15 cellular contexts compared by ENCODE assay signal in genomic region chr18:533995-534601, GRCh38. TPM values are rescaled to one million over a fixed set of nuclear protein-coding genes. Genes with fewer than 3 reads are reported as not detected.
A peak's percentile ranks its signal among the peaks of the same experiment; 100 is the strongest.
DNase-seq lines count a peak whose midpoint lies in the region; ATAC-seq and TF ChIP-seq lines count a peak whose summit lies in the region.
"Had no signal": no experiment of that assay in that cellular context is flagged by ENCODE, and none has a peak within 500 bp of the region (broad histone marks: within the 10 kb centered on the region; RNA-seq: fewer than 3 reads in every experiment).

No MANE protein-coding gene starts in this region.

- DNase-seq in LNCaP clone FGC (ENCODE audit: low read depth) (peak; percentile 78), left lung (no peak), osteoblast (ENCODE audit: insufficient read length, low spot score, missing footprints) (peak; percentile 61), upper lobe of right lung (no peak), transverse colon (no peak)
- DNase-seq: BE2C; CD8-positive, alpha-beta T cell; COR-L47; DMS153; DMS79 treated with DMSO at 0.1 percent for 48 hours; EL; GM23248 had no signal

- no peak overlapping the region for H3K4me2 ChIP-seq in osteoblast (ENCODE audit: insufficient read depth, low read length)

- no peak for TF ChIP-seq EP300 in transverse colon (IDR thresholded peaks at IDR 0.05; ENCODE audit: low read depth)

- TF ChIP-seq CTCF in LNCaP clone FGC (IDR thresholded peaks at IDR 0.05; ENCODE audit: control insufficient read depth, extremely low read depth, insufficient read depth): no peak
- TF ChIP-seq CTCF in left lung (IDR thresholded peaks at IDR 0.05): no peak
- no peak for TF ChIP-seq CTCF in osteoblast (IDR thresholded peaks at IDR 0.05; ENCODE audit: extremely low read depth, low read depth, low read length)
- no peak for TF ChIP-seq CTCF in upper lobe of right lung (IDR thresholded peaks at IDR 0.05)
- no peak for TF ChIP-seq CTCF in transverse colon (IDR thresholded peaks at IDR 0.05)

- intact Hi-C loops in left lung (cut with DNase I) (no loop called here), upper lobe of right lung (cut with DNase I) (no loop called here), transverse colon (cut with DNase I; ENCODE audit: low total_unique reads) (no loop called here)

- no peaks in the 10 kb centered on the region for H3K27me3 ChIP-seq in left lung
- H3K27me3 ChIP-seq in osteoblast (ENCODE audit: insufficient read depth, low read length): no peaks in the 10 kb centered on the region
- no peaks in the 10 kb centered on the region for H3K27me3 ChIP-seq in upper lobe of right lung
- no peaks in the 10 kb centered on the region for H3K27me3 ChIP-seq in transverse colon
- H3K27me3 ChIP-seq: BE2C had no signal

- in situ Hi-C loops in transverse colon (cut with MboI; ENCODE audit: low pct_ligation_motif_present in 1 of 4, low pct_unique_long_range_greater_than_20kb in 1 of 4, low sequenced_read_pairs in 3 of 4): no loop called here

- no peaks in the 10 kb centered on the region for H4K20me1 ChIP-seq in osteoblast (ENCODE audit: insufficient read depth, low read length)

- no peaks in the 10 kb centered on the region for H3K79me2 ChIP-seq in osteoblast (ENCODE audit: insufficient read depth, low read length)

- 47 to 73% methylated on average over 3 to 6 of the region's 6 CpGs for WGBS in transverse colon (ENCODE audit: low coverage in 1 of 2), 2 donors

- no peaks in the 10 kb centered on the region for H3K36me3 ChIP-seq in left lung
- H3K36me3 ChIP-seq in osteoblast (ENCODE audit: insufficient read depth, low read length): no peaks in the 10 kb centered on the region
- H3K36me3 ChIP-seq in upper lobe of right lung: no peaks in the 10 kb centered on the region
- H3K36me3 ChIP-seq in transverse colon: no peaks in the 10 kb centered on the region
- H3K36me3 ChIP-seq: BE2C had no signal

- H3K4me3 ChIP-seq in LNCaP clone FGC (ENCODE audit: low read depth, low read length) (no peak overlapping the region), left lung (no peak overlapping the region), osteoblast (ENCODE audit: insufficient read depth, low read length) (no peak overlapping the region), upper lobe of right lung (no peak overlapping the region), transverse colon (no peak overlapping the region)
- H3K4me3 ChIP-seq: GM23248 had no signal

- H3K27ac ChIP-seq in left lung (peak overlapping the region; percentile 5 to 41), osteoblast (ENCODE audit: low read depth, low read length) (no peak overlapping the region), upper lobe of right lung (peak overlapping the region; percentile 24), transverse colon (no peak overlapping the region)
- H3K27ac ChIP-seq: GM23248, HL-60 had no signal

- no peak for TF ChIP-seq POLR2A in transverse colon (IDR thresholded peaks at IDR 0.05)

- H2AFZ ChIP-seq in osteoblast (ENCODE audit: low read length): no peak overlapping the region
- H2AFZ ChIP-seq: GM23248 had no signal

- ATAC-seq in left lung (peak; percentile 86), upper lobe of right lung (peak; percentile 60), GM18907 (IDR thresholded peaks at IDR 0.05; ENCODE audit: unreplicated experiment) (no peak), GM21360 (IDR thresholded peaks at IDR 0.05; ENCODE audit: unreplicated experiment) (no peak)
- ATAC-seq: CD8-positive, alpha-beta T cell had no signal

- H3K9me3 ChIP-seq in left lung (no peaks in the 10 kb centered on the region), osteoblast (ENCODE audit: low read depth, low read length) (no peaks in the 10 kb centered on the region), upper lobe of right lung (no peaks in the 10 kb centered on the region), transverse colon (no peaks in the 10 kb centered on the region)
- H3K9me3 ChIP-seq: BE2C had no signal

- H3K4me1 ChIP-seq in left lung (no peaks in the 10 kb centered on the region), osteoblast (ENCODE audit: insufficient read depth, low read length) (no peaks in the 10 kb centered on the region), upper lobe of right lung (no peaks in the 10 kb centered on the region), transverse colon (no peaks in the 10 kb centered on the region)
- H3K4me1 ChIP-seq: BE2C had no signal

RNA-seq across cellular contexts. Expression of gene COLEC12, which starts 33.6 kb away (rescaled TPM):
- 10 to 100 TPM; 32.9 to 45.2 TPM for total RNA-seq in left lung
- 38.0 and 56.9 TPM in 2 replicates for total RNA-seq in osteoblast
- total RNA-seq in upper lobe of right lung: 55.2 TPM
- total RNA-seq in transverse colon: 1 to 10 TPM; 1.4 to 7.8 (median 2.8) TPM
- total RNA-seq: CD8-positive, alpha-beta T cell had no signal

RNA-seq across cellular contexts. Expression of gene CETN1, which starts 46.1 kb away (rescaled TPM):
- not detected for total RNA-seq in left lung
- not detected in 2 replicates for total RNA-seq in osteoblast
- not detected for total RNA-seq in upper lobe of right lung
- not detected for total RNA-seq in transverse colon
- total RNA-seq: CD8-positive, alpha-beta T cell; GM23248 had no signal

Comparison
In these comparisons a context has a peak if more than half of its experiments do, and no peak if none do; other contexts are left out.
1. DNase-seq: peak in LNCaP clone FGC (single experiment) and osteoblast (single experiment); none in left lung (0 of 2), upper lobe of right lung (single experiment) and transverse colon (single experiment).
2. ATAC-seq: peak in left lung (single experiment) and upper lobe of right lung (single experiment); none in GM18907 (single experiment) and GM21360 (single experiment).
3. H3K27ac ChIP-seq: peak in left lung (2 of 2) and upper lobe of right lung (single experiment); none in osteoblast (single experiment) and transverse colon (0 of 4).